In the genomic region with DNA sequence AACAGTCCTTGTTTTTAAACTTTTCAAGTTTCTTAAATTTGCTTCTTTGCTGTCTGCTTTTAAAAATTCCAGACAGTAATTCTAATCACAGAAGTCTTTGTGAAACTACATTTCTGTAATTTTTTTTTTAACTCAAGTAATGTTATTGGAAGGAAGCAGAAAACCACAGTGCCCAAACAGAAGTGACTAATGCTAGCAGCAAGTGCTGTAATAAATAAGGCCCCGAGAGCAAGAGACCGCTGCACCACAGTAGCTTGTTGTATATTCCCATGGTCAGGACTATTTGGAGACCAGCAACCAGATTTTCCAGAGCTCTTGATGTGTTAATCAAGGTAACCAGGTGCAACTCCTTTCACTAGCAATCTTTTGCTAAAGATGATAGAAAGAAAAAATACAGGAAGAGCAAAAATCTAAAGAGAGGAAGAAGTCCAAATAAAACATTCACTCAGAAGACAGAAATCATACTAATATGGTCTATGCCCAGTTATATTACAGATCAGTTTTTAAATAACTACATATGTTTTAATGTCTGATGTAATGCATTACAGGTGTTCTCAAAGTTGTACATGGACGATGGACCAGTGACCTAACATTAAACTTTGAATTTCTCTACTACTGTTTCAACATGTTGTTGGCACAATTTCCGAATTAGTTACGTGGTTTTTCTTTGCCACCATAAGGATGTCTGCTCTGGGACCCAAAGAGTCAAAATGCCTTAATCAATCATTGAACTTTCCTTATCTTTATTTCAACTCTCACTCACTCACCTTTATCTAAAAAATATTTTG, we compare ENCODE assay signal across 8 cellular contexts. TPM values are rescaled to one million over a fixed set of nuclear protein-coding genes. Genes with fewer than 3 reads are reported as not detected.
DNase-seq lines count a peak whose midpoint lies in the region; ATAC-seq and TF ChIP-seq lines count a peak whose summit lies in the region.

No MANE protein-coding gene starts in this region.

- H3K4me3 Mint-ChIP-seq in activated CD4-positive, alpha-beta memory T cell treated with anti-CD3 and anti-CD28 coated beads for 36 hours, result no peak overlapping the region
- H3K4me3 Mint-ChIP-seq in mesothelial cell of epicardium, result no peak overlapping the region

- H3K9me3 Mint-ChIP-seq in activated CD4-positive, alpha-beta memory T cell treated with anti-CD3 and anti-CD28 coated beads for 36 hours, result no peaks in the 10 kb centered on the region
- no peaks in the 10 kb centered on the region for H3K9me3 Mint-ChIP-seq in mesothelial cell of epicardium

- CTCF ChIA-PET in activated CD4-positive, alpha-beta memory T cell treated with anti-CD3 and anti-CD28 coated beads for 36 hours (lab: Charles Lee), result interaction anchor here (0.8 to 1.6 kb wide), 2 partner anchors 80 to 187 kb away, joined by 3 read pairs; no protein-coding TSS in a partner anchor

- H3K27me3 Mint-ChIP-seq in activated CD4-positive, alpha-beta memory T cell treated with anti-CD3 and anti-CD28 coated beads for 36 hours, result peaks cover 3% of the 10 kb centered on the region
- no peaks in the 10 kb centered on the region for H3K27me3 Mint-ChIP-seq in mesothelial cell of epicardium (ENCODE audit: low read depth)

- peak; percentile 71 for DNase-seq in NOMO-1 treated with DMSO at 0.1 percent for 48 hours (lab: John Stamatoyannopoulos, UW; ENCODE audit: unreplicated experiment)
- DNase-seq in NOMO-1 treated with dmso at 0.1 percent for 144 hours (lab: John Stamatoyannopoulos, UW; ENCODE audit: unreplicated experiment), result no peak
- peak; percentile 13 for DNase-seq in activated CD4-positive, alpha-beta memory T cell treated with anti-CD3 and anti-CD28 coated beads for 36 hours
- no peak for DNase-seq in mesothelial cell of epicardium (ENCODE audit: low spot score in 2 of 2, unreplicated experiment in 2 of 2)
- DNase-seq in NCI-H82 treated with DMSO at 0.1 percent for 48 hours (lab: John Stamatoyannopoulos, UW; ENCODE audit: unreplicated experiment), result no peak
- DNase-seq in NCI-H748 treated with DMSO at 0.1 percent for 48 hours (lab: John Stamatoyannopoulos, UW), result no peak
- no peak for DNase-seq in activated CD8-positive, alpha-beta memory T cell treated with anti-CD3 and anti-CD28 coated beads for 24 hours

- POLR2A ChIA-PET in activated CD4-positive, alpha-beta memory T cell treated with anti-CD3 and anti-CD28 coated beads for 36 hours (lab: Charles Lee), result interaction anchor here (0.6 to 0.8 kb wide), 2 partner anchors 13 to 145 kb away, joined by 3 to 5 read pairs; no protein-coding TSS in a partner anchor

- peak; percentile 68 for ATAC-seq in HG03064 (IDR thresholded peaks at IDR 0.05; ENCODE audit: low read depth, unreplicated experiment)

- no peak overlapping the region for H3K27ac Mint-ChIP-seq in activated CD4-positive, alpha-beta memory T cell treated with anti-CD3 and anti-CD28 coated beads for 36 hours
- peak overlapping the region; percentile 87 for H3K27ac Mint-ChIP-seq in mesothelial cell of epicardium

- H3K36me3 Mint-ChIP-seq in activated CD4-positive, alpha-beta memory T cell treated with anti-CD3 and anti-CD28 coated beads for 36 hours, result no peaks in the 10 kb centered on the region
- peaks cover 2% of the 10 kb centered on the region for H3K36me3 Mint-ChIP-seq in mesothelial cell of epicardium

- intact Hi-C loops in activated CD4-positive, alpha-beta memory T cell treated with anti-CD3 and anti-CD28 coated beads for 36 hours (cut with micrococcal nuclease), result loop anchor here (2.0 kb wide), 2 partner anchors 35 to 105 kb away; no protein-coding TSS in a partner anchor

- H3K4me1 Mint-ChIP-seq in activated CD4-positive, alpha-beta memory T cell treated with anti-CD3 and anti-CD28 coated beads for 36 hours (ENCODE audit: low read depth), result peaks cover 15% of the 10 kb centered on the region
- H3K4me1 Mint-ChIP-seq in mesothelial cell of epicardium, result peaks cover 51% of the 10 kb centered on the region

- no peak for TF ChIP-seq CTCF in mesothelial cell of epicardium (IDR thresholded peaks at IDR 0.05; ENCODE audit: unreplicated experiment)

RNA-seq across cellular contexts. Expression of a gene that starts 36.4 kb away (rescaled TPM):
- 1 to 10 TPM; 1.0 to 1.2 TPM for total RNA-seq in activated CD4-positive, alpha-beta memory T cell treated with anti-CD3 and anti-CD28 coated beads for 36 hours
- 93.2 to 98.0 TPM (median 97.4 TPM) in 3 replicates for total RNA-seq in mesothelial cell of epicardium

Comparison
In these comparisons a context has a peak if more than half of its experiments do, and no peak if none do; other contexts are left out.
1. DNase-seq: peak in NOMO-1 treated with DMSO at 0.1 percent for 48 hours (single experiment) and activated CD4-positive, alpha-beta memory T cell treated with anti-CD3 and anti-CD28 coated beads for 36 hours (single experiment); none in NOMO-1 treated with dmso at 0.1 percent for 144 hours (single experiment), mesothelial cell of epicardium (0 of 2), NCI-H82 treated with DMSO at 0.1 percent for 48 hours (single experiment), NCI-H748 treated with DMSO at 0.1 percent for 48 hours (single experiment) and activated CD8-positive, alpha-beta memory T cell treated with anti-CD3 and anti-CD28 coated beads for 24 hours (single experiment).
2. RNA of a gene that starts 36.4 kb away (total RNA-seq): 93.2 to 98.0 TPM in mesothelial cell of epicardium; 1.0 to 1.2 TPM in activated CD4-positive, alpha-beta memory T cell treated with anti-CD3 and anti-CD28 coated beads for 36 hours; every median in the first group is over 10 times any median in the second.